20 cellular contexts compared by ENCODE assay signal in genomic region chr2:150020937-150021673, GRCh38.
DNase-seq lines count a peak whose midpoint lies in the region; ATAC-seq, FAIRE-seq and TF ChIP-seq lines count a peak whose summit lies in the region.
"Had no signal": no experiment of that assay in that cellular context is flagged by ENCODE, and none has a peak within 500 bp of the region (broad histone marks: within the 10 kb centered on the region; RNA-seq: fewer than 3 reads in every experiment).

No MANE protein-coding gene starts in this region.

- peak; percentile 13 for FAIRE-seq in keratinocyte (lab: Jason Lieb, UNC)

- H3K4me3 ChIP-seq in GM23338 = no peak overlapping the region
- H3K4me3 ChIP-seq in MM.1S (ENCODE audit: low read length) = no peak overlapping the region
- no peak overlapping the region for H3K4me3 ChIP-seq in keratinocyte (ENCODE audit: control insufficient read depth in 2 of 3, extremely low read depth in 1 of 3, insufficient read depth in 2 of 3, low read depth in 1 of 3, low read length in 3 of 3)
- H3K4me3 ChIP-seq: GM23248 had no signal

- H3K4me1 ChIP-seq in GM23338 (ENCODE audit: insufficient read depth) (peaks cover 6% of the 10 kb centered on the region; the same call in 1 of the 2 replicates), MM.1S (ENCODE audit: low read length) (no peaks in the 10 kb centered on the region), keratinocyte (ENCODE audit: control insufficient read depth, extremely low read depth, insufficient read depth, low read length) (no peaks in the 10 kb centered on the region)

- H3K4me2 ChIP-seq in GM23338 (no peak overlapping the region), MM.1S (ENCODE audit: low read depth, low read length) (peak overlapping the region; percentile 33; the same call in 1 of the 2 replicates), keratinocyte (ENCODE audit: control insufficient read depth, extremely low read depth, insufficient read depth, low read depth, low read length) (no peak overlapping the region)

- CTCF ChIA-PET in activated CD8-positive, alpha-beta T cell treated with anti-CD3 and anti-CD28 coated beads, Interleukin-2, amount 10 ng/mL, durations not matched to agents 7 days and 5 days (lab: Charles Lee) = no interaction called here

- H3K9me3 ChIP-seq in MM.1S (replicated peaks; ENCODE audit: insufficient read depth, low read length) (no peaks in the 10 kb centered on the region), keratinocyte (ENCODE audit: control insufficient read depth, low read depth, low read length) (no peaks in the 10 kb centered on the region)

- no peaks in the 10 kb centered on the region for H3K9me2 ChIP-seq in GM23338 (ENCODE audit: insufficient read depth)
- H3K9me2 ChIP-seq in MM.1S (replicated peaks; ENCODE audit: insufficient read depth, low read length) = no peaks in the 10 kb centered on the region

- dilution Hi-C loops in keratinocyte (cut with MboI; ENCODE audit: extremely low pct_ligation_motif_present, low sequenced_read_pairs) = no loop called here

- POLR2A ChIA-PET in activated CD8-positive, alpha-beta T cell treated with anti-CD3 and anti-CD28 coated beads, Interleukin-2, amount 10 ng/mL, durations not matched to agents 7 days and 5 days (lab: Charles Lee) = no interaction called here

- H2AFZ ChIP-seq in GM23338 = peak overlapping the region; percentile 87
- 0 out of 2 replicates have a peak overlapping the region, but pooled peaks have one; percentile 36 for H2AFZ ChIP-seq in MM.1S (ENCODE audit: low read length)
- no peak overlapping the region for H2AFZ ChIP-seq in keratinocyte (ENCODE audit: control insufficient read depth, low read length)
- H2AFZ ChIP-seq: GM23248 had no signal

- H3K79me2 ChIP-seq in GM23338 (replicated peaks; ENCODE audit: insufficient read depth) (no peaks in the 10 kb centered on the region), MM.1S (ENCODE audit: low read length) (no peaks in the 10 kb centered on the region), keratinocyte (ENCODE audit: control insufficient read depth, insufficient read depth, low read length) (no peaks in the 10 kb centered on the region)

- TF ChIP-seq CTCF in GM23338 (conservative IDR thresholded peaks at IDR 0.05; ENCODE audit: low read depth in 2 of 2) (no peak), MM.1S (IDR thresholded peaks at IDR 0.05; ENCODE audit: low read length) (no peak), keratinocyte (optimal IDR thresholded peaks at IDR 0.05 in 1 of 3, IDR thresholded peaks at IDR 0.05 in 1 of 3, conservative IDR thresholded peaks at IDR 0.05 in 1 of 3; ENCODE audit: extremely low read depth in 1 of 3, insufficient read depth in 2 of 3, low read length in 3 of 3) (no peak)

- H4K20me1 ChIP-seq in GM23338 (replicated peaks; ENCODE audit: insufficient read depth) (no peaks in the 10 kb centered on the region), MM.1S (ENCODE audit: insufficient read depth, low read length) (no peaks in the 10 kb centered on the region), keratinocyte (ENCODE audit: control insufficient read depth, extremely low read depth, insufficient read depth, low read length) (no peaks in the 10 kb centered on the region)

- no peak overlapping the region for H3K27ac ChIP-seq in GM23338 (ENCODE audit: low read depth)
- no peak overlapping the region for H3K27ac ChIP-seq in MM.1S (ENCODE audit: low read length)
- no peak overlapping the region for H3K27ac ChIP-seq in keratinocyte (ENCODE audit: control insufficient read depth, insufficient read depth, low read length)
- H3K27ac ChIP-seq: GM23248 had no signal

- H3K4me3 Mint-ChIP-seq in GM23338 = no peak overlapping the region
- no peak overlapping the region for H3K4me3 Mint-ChIP-seq in activated CD8-positive, alpha-beta T cell treated with anti-CD3 and anti-CD28 coated beads, Interleukin-2, amount 10 ng/mL, durations not matched to agents 7 days and 5 days
- H3K4me3 Mint-ChIP-seq: CD8-positive, alpha-beta memory T cell had no signal

- H3K36me3 ChIP-seq in GM23338 (ENCODE audit: insufficient read depth) = no peaks in the 10 kb centered on the region
- H3K36me3 ChIP-seq in MM.1S (replicated peaks; ENCODE audit: insufficient read depth, low read length) = no peaks in the 10 kb centered on the region
- no peaks in the 10 kb centered on the region for H3K36me3 ChIP-seq in keratinocyte (ENCODE audit: control insufficient read depth in 2 of 2, extremely low read depth in 1 of 2, insufficient read depth in 2 of 2, low read length in 2 of 2)

- H3K4me1 Mint-ChIP-seq in GM23338 = peaks cover 20% of the 10 kb centered on the region
- no peaks in the 10 kb centered on the region for H3K4me1 Mint-ChIP-seq in activated CD8-positive, alpha-beta T cell treated with anti-CD3 and anti-CD28 coated beads, Interleukin-2, amount 10 ng/mL, durations not matched to agents 7 days and 5 days (ENCODE audit: low read depth)
- H3K4me1 Mint-ChIP-seq: CD8-positive, alpha-beta memory T cell had no signal

- no peak for DNase-seq in GM23338 (ENCODE audit: low spot score)
- DNase-seq in MM.1S = no peak
- DNase-seq in keratinocyte (ENCODE audit: low read depth, low spot score) = no peak
- DNase-seq in activated CD8-positive, alpha-beta T cell treated with anti-CD3 and anti-CD28 coated beads, Interleukin-2, amount 10 ng/mL, durations not matched to agents 7 days and 5 days = no peak
- no peak for DNase-seq in NCI-H446 treated with DMSO at 0.1 percent for 48 hours (lab: John Stamatoyannopoulos, UW)
- no peak for DNase-seq in glomerular visceral epithelial cell (ENCODE audit: extremely low spot score)
- DNase-seq: ACHN; C1 segment of cervical spinal cord; CD8-positive, alpha-beta memory T cell; DMS53; EL; GM23248; NCI-H1105; NCI-H2081; NCI-H510A; NCI-H748 treated with DMSO at 0.1 percent for 48 hours; RPMI8226; SIG-M5 had no signal

- H3K27me3 Mint-ChIP-seq in GM23338 (ENCODE audit: insufficient read depth, low read depth, poor library complexity) = no peaks in the 10 kb centered on the region
- no peaks in the 10 kb centered on the region for H3K27me3 Mint-ChIP-seq in activated CD8-positive, alpha-beta T cell treated with anti-CD3 and anti-CD28 coated beads, Interleukin-2, amount 10 ng/mL, durations not matched to agents 7 days and 5 days (ENCODE audit: low read depth)
- H3K27me3 Mint-ChIP-seq: CD8-positive, alpha-beta memory T cell had no signal

- no peaks in the 10 kb centered on the region for H3K27me3 ChIP-seq in GM23338 (ENCODE audit: insufficient read depth)
- no peaks in the 10 kb centered on the region for H3K27me3 ChIP-seq in MM.1S (replicated peaks; ENCODE audit: insufficient read depth, low read length)
- no peaks in the 10 kb centered on the region for H3K27me3 ChIP-seq in keratinocyte (ENCODE audit: control insufficient read depth, extremely low read depth, insufficient read depth, low read length)

- H3K9ac ChIP-seq in MM.1S (ENCODE audit: low read length) (no peak overlapping the region), keratinocyte (ENCODE audit: control insufficient read depth, extremely low read depth, insufficient read depth, low read length) (no peak overlapping the region)
- H3K9ac ChIP-seq: GM23248 had no signal

- no peaks in the 10 kb centered on the region for H3K9me3 Mint-ChIP-seq in GM23338
- no peaks in the 10 kb centered on the region for H3K9me3 Mint-ChIP-seq in activated CD8-positive, alpha-beta T cell treated with anti-CD3 and anti-CD28 coated beads, Interleukin-2, amount 10 ng/mL, durations not matched to agents 7 days and 5 days (ENCODE audit: insufficient read depth)

- no peak overlapping the region; the same call in 1 of the 2 replicates for H3K27ac Mint-ChIP-seq in GM23338
- H3K27ac Mint-ChIP-seq in activated CD8-positive, alpha-beta T cell treated with anti-CD3 and anti-CD28 coated beads, Interleukin-2, amount 10 ng/mL, durations not matched to agents 7 days and 5 days = no peak overlapping the region
- H3K27ac Mint-ChIP-seq: CD8-positive, alpha-beta memory T cell had no signal

- ATAC-seq in GM18867 (IDR thresholded peaks at IDR 0.05; ENCODE audit: unreplicated experiment) (peak; percentile 77), GM23338 (no peak)
- no peak for ATAC-seq in activated CD8-positive, alpha-beta T cell treated with anti-CD3 and anti-CD28 coated beads, Interleukin-2, amount 10 ng/mL, durations not matched to agents 7 days and 5 days
- ATAC-seq: HCT116 had no signal

- no peaks in the 10 kb centered on the region for H3K36me3 Mint-ChIP-seq in GM23338 (ENCODE audit: low read depth)
- no peaks in the 10 kb centered on the region for H3K36me3 Mint-ChIP-seq in activated CD8-positive, alpha-beta T cell treated with anti-CD3 and anti-CD28 coated beads, Interleukin-2, amount 10 ng/mL, durations not matched to agents 7 days and 5 days (ENCODE audit: low read depth)
- H3K36me3 Mint-ChIP-seq: CD8-positive, alpha-beta memory T cell had no signal

- H3F3A ChIP-seq in GM23338 (replicated peaks; ENCODE audit: low read depth) = 0 out of 2 replicates have a peak, but pooled peaks cover 2% of the 10 kb centered on the region
- no peaks in the 10 kb centered on the region for H3F3A ChIP-seq in MM.1S (ENCODE audit: insufficient read depth, low read length)

- H3K9me1 ChIP-seq in keratinocyte (ENCODE audit: control insufficient read depth, extremely low read depth, insufficient read depth, low read length) = no peaks in the 10 kb centered on the region

TF ChIP-seq in GM23338, 12 proteins besides CTCF, POLR2A, EP300 and RAD21:
- TF ChIP-seq ETS1 (IDR thresholded peaks at IDR 0.05) = no peak
